8 cellular contexts compared by ENCODE assay signal in the genomic region with DNA sequence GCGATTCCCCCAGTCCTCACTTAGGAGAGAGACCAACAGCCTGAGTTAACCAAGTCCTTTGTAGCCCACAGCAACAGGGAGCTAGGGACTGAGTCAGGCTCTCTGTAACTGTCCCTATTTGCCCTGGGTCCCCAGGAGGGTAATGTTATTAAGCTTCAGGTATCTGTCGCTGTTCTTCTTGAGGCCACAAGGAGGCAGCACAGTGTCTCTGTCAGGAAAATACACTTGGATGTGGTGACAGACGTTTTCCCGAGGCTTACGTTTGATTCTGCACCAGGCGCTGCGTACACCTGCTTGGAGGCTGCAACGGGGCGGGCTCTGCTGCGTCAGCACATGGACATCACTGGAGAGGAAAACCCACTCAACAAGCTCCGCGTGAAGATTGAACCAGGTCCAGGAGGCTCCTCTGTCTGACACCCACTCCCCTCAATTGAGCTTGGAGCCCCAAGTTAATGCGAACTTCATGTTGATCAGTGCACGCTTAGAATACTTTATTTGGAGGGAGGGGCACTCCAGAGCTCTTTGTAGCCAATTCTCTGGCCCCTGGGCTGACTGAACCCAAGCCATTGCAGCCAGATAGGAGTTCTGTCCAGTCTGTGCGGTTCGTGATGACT. TPM values are rescaled to one million over a fixed set of nuclear protein-coding genes. Genes with fewer than 3 reads are reported as not detected.
DNase-seq lines count a peak whose midpoint lies in the region; ATAC-seq and TF ChIP-seq lines count a peak whose summit lies in the region.

No MANE protein-coding gene starts in this region.

- H3K9me3 ChIP-seq in right atrium auricular region (no peaks in the 10 kb centered on the region), smooth muscle cell (replicated peaks; ENCODE audit: low read depth) (no peaks in the 10 kb centered on the region)

- H3K4me2 ChIP-seq in smooth muscle cell: no peak overlapping the region

- H3K79me2 ChIP-seq in smooth muscle cell (ENCODE audit: low read depth): no peaks in the 10 kb centered on the region

- H3K36me3 ChIP-seq in right atrium auricular region (peaks cover 81% of the 10 kb centered on the region), smooth muscle cell (ENCODE audit: low read depth) (no peaks in the 10 kb centered on the region)

- TF ChIP-seq CTCF in Calu3 (IDR thresholded peaks at IDR 0.05; ENCODE audit: unreplicated experiment) (peak; percentile 85), HFF-Myc (IDR thresholded peaks at IDR 0.05; ENCODE audit: low read depth, low read length, missing control alignments) (peak; percentile 69), right atrium auricular region (IDR thresholded peaks at IDR 0.05) (peak; percentile 46 to 73), smooth muscle cell (IDR thresholded peaks at IDR 0.05; ENCODE audit: borderline replicate concordance, insufficient read depth, poor library complexity, severe bottlenecking) (peak; percentile 64)

- WGBS in smooth muscle cell (ENCODE audit: low lambda C conversion rate): 74% methylated on average over 16 of the region's 16 CpGs

- H4K20me1 ChIP-seq in smooth muscle cell (ENCODE audit: low read depth): no peaks in the 10 kb centered on the region

- no peak overlapping the region for H3K9ac ChIP-seq in smooth muscle cell (ENCODE audit: low read depth)

- H3K4me3 ChIP-seq in HFF-Myc (replicated peaks; ENCODE audit: low read depth, low read length): no peak overlapping the region
- H3K4me3 ChIP-seq in right atrium auricular region: no peak overlapping the region
- no peak overlapping the region for H3K4me3 ChIP-seq in smooth muscle cell

- H3K4me1 ChIP-seq in right atrium auricular region: no peaks in the 10 kb centered on the region
- H3K4me1 ChIP-seq in smooth muscle cell (ENCODE audit: low read depth): no peaks in the 10 kb centered on the region

- H3K27me3 ChIP-seq in right atrium auricular region: no peaks in the 10 kb centered on the region
- H3K27me3 ChIP-seq in smooth muscle cell (ENCODE audit: low read depth): no peaks in the 10 kb centered on the region

- H3K27ac ChIP-seq in right atrium auricular region (no peak overlapping the region), smooth muscle cell (ENCODE audit: low read depth) (no peak overlapping the region)

- BruUV-seq in Calu3 (replicated peaks; lab: Mats Ljungman, UMichigan): no TSS peak

- peak; percentile 65 for DNase-seq in Calu3
- no peak for DNase-seq in HFF-Myc (ENCODE audit: extremely low read depth, low read depth)
- peak; percentile 81 for DNase-seq in NCI-H69 (lab: John Stamatoyannopoulos, UW)
- peak; percentile 15 for DNase-seq in activated naive CD8-positive, alpha-beta T cell treated with anti-CD3 and anti-CD28 coated beads, Interleukin-2, amount 50 U/mL, for 24 hours
- DNase-seq in right atrium auricular region (ENCODE audit: low spot score): no peak
- no peak for DNase-seq in smooth muscle cell (lab: John Stamatoyannopoulos, UW; ENCODE audit: unreplicated experiment)
- no peak for DNase-seq in T-helper 2 cell treated with Interferon-gamma antibody and Interleukin-4, amounts not matched to agents 5 μg/mL and 100 μg/mL, for 36 hours (ENCODE audit: low spot score)

- no peaks in the 10 kb centered on the region for H3K9me3 Mint-ChIP-seq in Calu3 (ENCODE audit: low read depth, unreplicated experiment)
- H3K9me3 Mint-ChIP-seq in activated naive CD8-positive, alpha-beta T cell treated with anti-CD3 and anti-CD28 coated beads, Interleukin-2, amount 50 U/mL, for 24 hours: no peaks in the 10 kb centered on the region
- H3K9me3 Mint-ChIP-seq in T-helper 2 cell treated with Interferon-gamma antibody and Interleukin-4, amounts not matched to agents 5 μg/mL and 100 μg/mL, for 36 hours: no peaks in the 10 kb centered on the region

- H2AFZ ChIP-seq in smooth muscle cell (ENCODE audit: low read depth): no peak overlapping the region

- H3K4me3 Mint-ChIP-seq in Calu3 (ENCODE audit: low read depth, unreplicated experiment): no peak overlapping the region
- H3K4me3 Mint-ChIP-seq in activated naive CD8-positive, alpha-beta T cell treated with anti-CD3 and anti-CD28 coated beads, Interleukin-2, amount 50 U/mL, for 24 hours: no peak overlapping the region
- H3K4me3 Mint-ChIP-seq in T-helper 2 cell treated with Interferon-gamma antibody and Interleukin-4, amounts not matched to agents 5 μg/mL and 100 μg/mL, for 36 hours: no peak overlapping the region

- no peaks in the 10 kb centered on the region for H3F3A ChIP-seq in smooth muscle cell (ENCODE audit: low read depth)

- no peak overlapping the region for H3K27ac Mint-ChIP-seq in Calu3 (ENCODE audit: unreplicated experiment)
- H3K27ac Mint-ChIP-seq in activated naive CD8-positive, alpha-beta T cell treated with anti-CD3 and anti-CD28 coated beads, Interleukin-2, amount 50 U/mL, for 24 hours: no peak overlapping the region
- no peak overlapping the region for H3K27ac Mint-ChIP-seq in T-helper 2 cell treated with Interferon-gamma antibody and Interleukin-4, amounts not matched to agents 5 μg/mL and 100 μg/mL, for 36 hours

- ATAC-seq in activated naive CD8-positive, alpha-beta T cell treated with anti-CD3 and anti-CD28 coated beads, Interleukin-2, amount 50 U/mL, for 24 hours: peak; percentile 88
- ATAC-seq in GM21515 (IDR thresholded peaks at IDR 0.05; ENCODE audit: unreplicated experiment): no peak

- H3K36me3 Mint-ChIP-seq in Calu3 (ENCODE audit: insufficient read depth, unreplicated experiment): peaks cover 57% of the 10 kb centered on the region
- peaks cover 7% of the 10 kb centered on the region for H3K36me3 Mint-ChIP-seq in activated naive CD8-positive, alpha-beta T cell treated with anti-CD3 and anti-CD28 coated beads, Interleukin-2, amount 50 U/mL, for 24 hours (ENCODE audit: low read depth)
- peaks cover 30% of the 10 kb centered on the region for H3K36me3 Mint-ChIP-seq in T-helper 2 cell treated with Interferon-gamma antibody and Interleukin-4, amounts not matched to agents 5 μg/mL and 100 μg/mL, for 36 hours (ENCODE audit: low read depth)

- H3K4me1 Mint-ChIP-seq in Calu3 (ENCODE audit: low read depth, unreplicated experiment): no peaks in the 10 kb centered on the region
- H3K4me1 Mint-ChIP-seq in activated naive CD8-positive, alpha-beta T cell treated with anti-CD3 and anti-CD28 coated beads, Interleukin-2, amount 50 U/mL, for 24 hours: no peaks in the 10 kb centered on the region
- no peaks in the 10 kb centered on the region for H3K4me1 Mint-ChIP-seq in T-helper 2 cell treated with Interferon-gamma antibody and Interleukin-4, amounts not matched to agents 5 μg/mL and 100 μg/mL, for 36 hours (ENCODE audit: low read depth)

- CTCF ChIA-PET in Calu3 (lab: Charles Lee): interaction anchor here (0.5 to 1.8 kb wide), 26 partner anchors 8 to 155 kb away, joined by 3 to 29 read pairs (median 4); partner anchors contain the start of genes ELF3, GPR37L1 and RNPEP

- intact Hi-C loops in Calu3 (cut with micrococcal nuclease; ENCODE audit: unreplicated experiment): loop anchor here (1.0 to 10.0 kb wide), 2 partner anchors 120 to 315 kb away; no protein-coding TSS in a partner anchor

- H3K27me3 Mint-ChIP-seq in Calu3 (ENCODE audit: unreplicated experiment): no peaks in the 10 kb centered on the region
- no peaks in the 10 kb centered on the region for H3K27me3 Mint-ChIP-seq in activated naive CD8-positive, alpha-beta T cell treated with anti-CD3 and anti-CD28 coated beads, Interleukin-2, amount 50 U/mL, for 24 hours
- no peaks in the 10 kb centered on the region for H3K27me3 Mint-ChIP-seq in T-helper 2 cell treated with Interferon-gamma antibody and Interleukin-4, amounts not matched to agents 5 μg/mL and 100 μg/mL, for 36 hours (ENCODE audit: low read depth)

RNA-seq across cellular contexts. Expression of gene ELF3, which starts 10.7 kb away (rescaled TPM):
- 830 and 907 TPM in 2 replicates for total RNA-seq in Calu3 (2022)
- 1 to 10 TPM in 1 of 2 donors, not detected in 1; 1.7 TPM for total RNA-seq in right atrium auricular region
- 2.0 and 5.2 TPM in 2 replicates for total RNA-seq in smooth muscle cell
- 0.96 and 9.6 TPM in 2 replicates for polyA plus RNA-seq in smooth muscle cell

RNA-seq across cellular contexts. Expression of gene RNPEP, which starts 17.3 kb away (rescaled TPM):
- 86.1 and 91.6 TPM in 2 replicates for total RNA-seq in Calu3 (2022)
- 10 to 100 TPM; 22.4 to 26.1 TPM for total RNA-seq in right atrium auricular region
- total RNA-seq in smooth muscle cell: 50.6 and 53.4 TPM in 2 replicates
- polyA plus RNA-seq in smooth muscle cell: 59.0 and 70.9 TPM in 2 replicates

RNA-seq across cellular contexts. Expression of gene TIMM17A, which starts 44.4 kb away (rescaled TPM):
- 78.5 and 85.3 TPM in 2 replicates for total RNA-seq in Calu3 (2022)
- total RNA-seq in right atrium auricular region: 10 to 100 TPM; 42.7 to 59.1 TPM
- 78.6 and 99.3 TPM in 2 replicates for total RNA-seq in smooth muscle cell
- polyA plus RNA-seq in smooth muscle cell: 102 and 117 TPM in 2 replicates

RNA-seq across cellular contexts. Expression of gene LMOD1, which starts 53.4 kb away (rescaled TPM):
- total RNA-seq in Calu3 (2022): not detected in 2 replicates
- 10 to 100 TPM; 31.4 to 42.2 TPM for total RNA-seq in right atrium auricular region
- total RNA-seq in smooth muscle cell: 4.0 and 6.5 TPM in 2 replicates
- polyA plus RNA-seq in smooth muscle cell: 5.6 and 6.2 TPM in 2 replicates

Comparison
In these comparisons a context has a peak if more than half of its experiments do, and no peak if none do; other contexts are left out.
1. DNase-seq: peak in Calu3 (single experiment), NCI-H69 (single experiment) and activated naive CD8-positive, alpha-beta T cell treated with anti-CD3 and anti-CD28 coated beads, Interleukin-2, amount 50 U/mL, for 24 hours (single experiment); none in HFF-Myc (single experiment), right atrium auricular region (single experiment), smooth muscle cell (single experiment) and T-helper 2 cell treated with Interferon-gamma antibody and Interleukin-4, amounts not matched to agents 5 μg/mL and 100 μg/mL, for 36 hours (single experiment).
2. RNA of gene ELF3, which starts 10.7 kb away (total RNA-seq): 830 to 907 TPM in Calu3; 2.0 to 5.2 TPM in smooth muscle cell and 1.7 TPM in right atrium auricular region; every median in the first group is over 100 times any median in the second.
3. Peak in every context shown above with its lines, with median percentiles within 50 percentile points of each other: CTCF ChIP-seq.